ENCODE assay signal across 29 cellular contexts in the genomic region with DNA sequence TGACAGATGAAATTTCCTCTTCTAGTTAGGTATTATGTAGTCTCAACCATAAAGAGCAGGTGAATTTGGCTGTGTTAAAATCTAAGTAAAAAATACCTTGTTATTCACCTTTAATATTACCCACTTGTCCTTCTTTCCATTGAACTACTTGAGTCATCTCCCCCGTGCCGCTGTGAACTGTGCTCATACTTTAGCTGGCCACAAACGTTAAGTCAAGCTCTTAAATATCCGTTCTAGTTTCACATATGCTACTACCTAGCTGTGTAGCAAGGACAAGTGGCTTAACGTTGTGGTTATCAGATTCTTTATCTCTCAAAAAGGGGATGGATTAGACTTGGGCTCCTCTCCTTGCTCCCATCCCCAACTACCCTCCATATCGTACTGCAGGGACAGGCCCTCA.
"Had no signal": no experiment of that assay in that cellular context is flagged by ENCODE, and none has a peak within 500 bp of the region (broad histone marks: within the 10 kb centered on the region; RNA-seq: fewer than 3 reads in every experiment).

No MANE protein-coding gene starts in this region.

- H3K4me3 Mint-ChIP-seq: activated CD4-positive, alpha-beta memory T cell treated with anti-CD3 and anti-CD28 coated beads for 36 hours; activated CD4-positive, alpha-beta T cell treated with anti-CD3 and anti-CD28 coated beads, Interleukin-2, amount 10 ng/mL, durations not matched to agents 24 days and 14 days; activated naive CD4-positive, alpha-beta T cell treated with anti-CD3 and anti-CD28 coated beads, Interleukin-2, amount 10 ng/mL, durations not matched to agents 7 days and 5 days; activated T-cell treated with anti-CD3 and anti-CD28 coated beads, Interleukin-2, amount 50 U/mL, for 24 hours; immature natural killer cell; nephron progenitor cell; stimulated activated memory B cell treated with anti-CD40 and anti-IgM and Interleukin-4, amounts not matched to agents 10 μg/mL and 1 μg/mL and 100 μg/mL, for 72 hours had no signal

- ATAC-seq: gastroesophageal sphincter; left lung; stimulated activated memory B cell treated with anti-CD40 and anti-IgM and Interleukin-4, amounts not matched to agents 10 μg/mL and 1 μg/mL and 100 μg/mL, for 72 hours; upper lobe of right lung had no signal

- H3K27ac Mint-ChIP-seq: activated CD4-positive, alpha-beta memory T cell treated with anti-CD3 and anti-CD28 coated beads for 36 hours; activated CD4-positive, alpha-beta T cell treated with anti-CD3 and anti-CD28 coated beads, Interleukin-2, amount 10 ng/mL, durations not matched to agents 24 days and 14 days; activated naive CD4-positive, alpha-beta T cell treated with anti-CD3 and anti-CD28 coated beads, Interleukin-2, amount 10 ng/mL, durations not matched to agents 7 days and 5 days; activated T-cell treated with anti-CD3 and anti-CD28 coated beads, Interleukin-2, amount 50 U/mL, for 24 hours; nephron progenitor cell; progenitor cell of endocrine pancreas; stimulated activated memory B cell treated with anti-CD40 and anti-IgM and Interleukin-4, amounts not matched to agents 10 μg/mL and 1 μg/mL and 100 μg/mL, for 72 hours had no signal

- H3K4me1 ChIP-seq: gastroesophageal sphincter, left lung, sigmoid colon, thyroid gland, upper lobe of right lung had no signal

- DNase-seq: activated CD4-positive, alpha-beta memory T cell treated with anti-CD3 and anti-CD28 coated beads for 36 hours; activated CD4-positive, alpha-beta T cell treated with anti-CD3 and anti-CD28 coated beads, Interleukin-2, amount 10 ng/mL, durations not matched to agents 24 days and 14 days; activated CD4-positive, CD25-positive, alpha-beta regulatory T cell treated with anti-CD3 and anti-CD28 coated beads, Interleukin-2, amount 50 U/mL, for 72 hours; activated CD8-positive, alpha-beta memory T cell treated with anti-CD3 and anti-CD28 coated beads, Interleukin-2, amount 50 U/mL, for 48 hours; activated gamma-delta T cell; activated naive CD4-positive, alpha-beta T cell treated with anti-CD3 and anti-CD28 coated beads, Interleukin-2, amount 10 ng/mL, durations not matched to agents 7 days and 5 days; activated T-cell treated with anti-CD3 and anti-CD28 coated beads, Interleukin-2, amount 50 U/mL, for 24 hours; amygdala; caudate nucleus; head of caudate nucleus; hippocampal formation; immature natural killer cell; left lung; lower lobe of right lung; nephron progenitor cell; ovary; sigmoid colon; small intestine; stimulated activated CD4-positive, alpha-beta T cell treated with anti-CD3 and anti-CD28 coated beads, Interleukin-4, amount 100 ng/mL, for 4 hours; stimulated activated CD8-positive, alpha-beta memory T cell treated with anti-CD3 and anti-CD28 coated beads, Interleukin-4, amount 100 ng/mL, for 48 hours; stomach; T-helper 2 cell; thyroid gland; upper lobe of right lung had no signal

- H3K4me3 ChIP-seq: gastroesophageal sphincter, left lung, lower lobe of right lung, ovary, sigmoid colon, stomach, thyroid gland, upper lobe of right lung had no signal

- H3K9me3 ChIP-seq: gastroesophageal sphincter, left lung, lower lobe of right lung, neutrophil, ovary, sigmoid colon, stomach, thyroid gland, upper lobe of right lung had no signal

- H3K27me3 ChIP-seq: gastroesophageal sphincter, left lung, neutrophil, ovary, sigmoid colon, stomach, thyroid gland, upper lobe of right lung had no signal

- H3K9me3 Mint-ChIP-seq: activated CD4-positive, alpha-beta memory T cell treated with anti-CD3 and anti-CD28 coated beads for 36 hours; activated CD4-positive, alpha-beta T cell treated with anti-CD3 and anti-CD28 coated beads, Interleukin-2, amount 10 ng/mL, durations not matched to agents 24 days and 14 days; activated naive CD4-positive, alpha-beta T cell treated with anti-CD3 and anti-CD28 coated beads, Interleukin-2, amount 10 ng/mL, durations not matched to agents 7 days and 5 days; activated T-cell treated with anti-CD3 and anti-CD28 coated beads, Interleukin-2, amount 50 U/mL, for 24 hours; immature natural killer cell; stimulated activated memory B cell treated with anti-CD40 and anti-IgM and Interleukin-4, amounts not matched to agents 10 μg/mL and 1 μg/mL and 100 μg/mL, for 72 hours had no signal

- H3K36me3 Mint-ChIP-seq: activated CD4-positive, alpha-beta memory T cell treated with anti-CD3 and anti-CD28 coated beads for 36 hours; activated naive CD4-positive, alpha-beta T cell treated with anti-CD3 and anti-CD28 coated beads, Interleukin-2, amount 10 ng/mL, durations not matched to agents 7 days and 5 days; immature natural killer cell; stimulated activated memory B cell treated with anti-CD40 and anti-IgM and Interleukin-4, amounts not matched to agents 10 μg/mL and 1 μg/mL and 100 μg/mL, for 72 hours had no signal

- FAIRE-seq: endothelial cell of umbilical vein, small intestine had no signal

- H3K4me1 Mint-ChIP-seq: activated CD4-positive, alpha-beta T cell treated with anti-CD3 and anti-CD28 coated beads, Interleukin-2, amount 10 ng/mL, durations not matched to agents 24 days and 14 days; activated naive CD4-positive, alpha-beta T cell treated with anti-CD3 and anti-CD28 coated beads, Interleukin-2, amount 10 ng/mL, durations not matched to agents 7 days and 5 days; stimulated activated memory B cell treated with anti-CD40 and anti-IgM and Interleukin-4, amounts not matched to agents 10 μg/mL and 1 μg/mL and 100 μg/mL, for 72 hours had no signal

- H3K27me3 Mint-ChIP-seq: progenitor cell of endocrine pancreas had no signal

- H3K36me3 ChIP-seq: gastroesophageal sphincter, left lung, lower lobe of right lung, neutrophil, ovary, sigmoid colon, stomach, thyroid gland, upper lobe of right lung had no signal

- H3K27ac ChIP-seq: gastroesophageal sphincter, left lung, lower lobe of right lung, neutrophil, ovary, sigmoid colon, stomach, thyroid gland, upper lobe of right lung had no signal
